Comparison of ENCODE assay signal across 32 cellular contexts in genomic region chr14:36820901-36821300, GRCh38.
"Had no signal": no experiment of that assay in that cellular context is flagged by ENCODE, and none has a peak within 500 bp of the region (broad histone marks: within the 10 kb centered on the region; RNA-seq: fewer than 3 reads in every experiment).

No MANE protein-coding gene starts in this region.

- H3K4me2 ChIP-seq: hepatocyte, neural progenitor cell, smooth muscle cell had no signal

- H3K9me3 ChIP-seq: gastroesophageal sphincter, psoas muscle, thyroid gland, upper lobe of left lung, vagina had no signal

- H3K79me2 ChIP-seq: hepatocyte, parathyroid adenoma had no signal

- H3K9ac ChIP-seq: neural progenitor cell, parathyroid adenoma had no signal

- H3K36me3 Mint-ChIP-seq: mesothelial cell of epicardium; naive thymus-derived CD8-positive, alpha-beta T cell; neural progenitor cell; stimulated activated memory B cell treated with anti-CD40 and anti-IgM and Interleukin-4, amounts not matched to agents 10 μg/mL and 1 μg/mL and 100 μg/mL, for 72 hours had no signal

- DNase-seq: activated CD4-positive, alpha-beta memory T cell treated with anti-CD3 and anti-CD28 coated beads, Interleukin-2, amount 10 ng/mL, durations not matched to agents 7 days and 5 days; activated CD4-positive, alpha-beta T cell treated with anti-CD3 and anti-CD28 coated beads for 1 hour; activated CD4-positive, alpha-beta T cell treated with anti-CD3 and anti-CD28 coated beads, Interleukin-2, amount 10 ng/mL, durations not matched to agents 7 days and 5 days; activated gamma-delta T cell treated with Interleukin-2 at 50 U/mL for 16 hours; activated naive CD4-positive, alpha-beta T cell treated with anti-CD3 and anti-CD28 coated beads, Interleukin-2, amount 50 U/mL, for 16 hours; activated T-cell treated with anti-CD3 and anti-CD28 coated beads, Interleukin-2, amount 50 U/mL, for 4 hours; amniotic stem cell; brain microvascular endothelial cell; central memory CD4-positive, alpha-beta T cell; endodermal cell; islet precursor cell; left cardiac atrium; left ventricle myocardium superior; naive thymus-derived CD8-positive, alpha-beta T cell; occipital lobe; psoas muscle; stimulated activated CD4-positive, alpha-beta T cell treated with anti-CD3 and anti-CD28 coated beads, Interleukin-1b, Interleukin-23, amount 100 ng/mL, for 48 hours; stimulated activated CD4-positive, alpha-beta T cell treated with anti-CD3 and anti-CD28 coated beads, Interleukin-4, amount 100 ng/mL, for 4 hours; stimulated activated CD8-positive, alpha-beta memory T cell treated with anti-CD3 and anti-CD28 coated beads, Interleukin-4, amount 100 ng/mL, for 48 hours; stimulated activated naive CD8-positive, alpha-beta T cell treated with anti-CD3 and anti-CD28 coated beads, Interleukin-15, amount 100 ng/mL, for 72 hours; thyroid gland; upper lobe of left lung had no signal

- H3K36me3 ChIP-seq: brain microvascular endothelial cell, gastroesophageal sphincter, neural progenitor cell, thyroid gland, upper lobe of left lung, vagina had no signal

- H3K27me3 Mint-ChIP-seq: activated CD4-positive, alpha-beta memory T cell treated with anti-CD3 and anti-CD28 coated beads, Interleukin-2, amount 10 ng/mL, durations not matched to agents 7 days and 5 days; activated CD4-positive, alpha-beta T cell treated with anti-CD3 and anti-CD28 coated beads, Interleukin-2, amount 10 ng/mL, durations not matched to agents 7 days and 5 days; activated T-helper 17 cell treated with anti-CD3 and anti-CD28 coated beads, Interleukin-2, amount 50 U/mL, for 72 hours; dendritic cell treated with granulocyte-macrophage colony-stimulating factor and Interleukin-4, amounts not matched to agents 40 ng/mL and 50 ng/mL, for 4 days; stimulated activated memory B cell treated with anti-CD40 and anti-IgM and Interleukin-4, amounts not matched to agents 10 μg/mL and 1 μg/mL and 100 μg/mL, for 72 hours; stimulated activated naive CD8-positive, alpha-beta T cell treated with anti-CD3 and anti-CD28 coated beads, Interleukin-15, amount 100 ng/mL, for 72 hours had no signal

- H3K4me3 ChIP-seq: gastroesophageal sphincter, hepatocyte, neural progenitor cell, psoas muscle, smooth muscle cell, thyroid gland, upper lobe of left lung, vagina had no signal

- ATAC-seq: activated T-cell treated with anti-CD3 and anti-CD28 coated beads, Interleukin-2, amount 50 U/mL, for 4 hours; activated T-helper 17 cell treated with anti-CD3 and anti-CD28 coated beads, Interleukin-2, amount 50 U/mL, for 72 hours; gastroesophageal sphincter; left cardiac atrium; left ventricle myocardium superior; naive thymus-derived CD8-positive, alpha-beta T cell; psoas muscle; stimulated activated memory B cell treated with anti-CD40 and anti-IgM and Interleukin-4, amounts not matched to agents 10 μg/mL and 1 μg/mL and 100 μg/mL, for 72 hours; stimulated activated naive CD8-positive, alpha-beta T cell treated with anti-CD3 and anti-CD28 coated beads, Interleukin-15, amount 100 ng/mL, for 72 hours had no signal

- H3K27ac ChIP-seq: brain microvascular endothelial cell, gastroesophageal sphincter, hepatocyte, neural progenitor cell, parathyroid adenoma, psoas muscle, thyroid gland, upper lobe of left lung, vagina had no signal

- H3K27ac Mint-ChIP-seq: activated CD4-positive, alpha-beta memory T cell treated with anti-CD3 and anti-CD28 coated beads, Interleukin-2, amount 10 ng/mL, durations not matched to agents 7 days and 5 days; activated CD4-positive, alpha-beta T cell treated with anti-CD3 and anti-CD28 coated beads, Interleukin-2, amount 10 ng/mL, durations not matched to agents 7 days and 5 days; activated T-helper 17 cell treated with anti-CD3 and anti-CD28 coated beads, Interleukin-2, amount 50 U/mL, for 72 hours; dendritic cell treated with granulocyte-macrophage colony-stimulating factor and Interleukin-4, amounts not matched to agents 40 ng/mL and 50 ng/mL, for 4 days; endodermal cell; mesothelial cell of epicardium; naive thymus-derived CD8-positive, alpha-beta T cell; neural progenitor cell; stimulated activated memory B cell treated with anti-CD40 and anti-IgM and Interleukin-4, amounts not matched to agents 10 μg/mL and 1 μg/mL and 100 μg/mL, for 72 hours; stimulated activated naive CD8-positive, alpha-beta T cell treated with anti-CD3 and anti-CD28 coated beads, Interleukin-15, amount 100 ng/mL, for 72 hours had no signal

- H3K27me3 ChIP-seq: brain microvascular endothelial cell, gastroesophageal sphincter, neural progenitor cell, thyroid gland, upper lobe of left lung, vagina had no signal

- H2AFZ ChIP-seq: hepatocyte, neural progenitor cell, parathyroid adenoma had no signal

- H3K4me1 Mint-ChIP-seq: activated CD4-positive, alpha-beta memory T cell treated with anti-CD3 and anti-CD28 coated beads, Interleukin-2, amount 10 ng/mL, durations not matched to agents 7 days and 5 days; activated CD4-positive, alpha-beta T cell treated with anti-CD3 and anti-CD28 coated beads, Interleukin-2, amount 10 ng/mL, durations not matched to agents 7 days and 5 days; activated T-helper 17 cell treated with anti-CD3 and anti-CD28 coated beads, Interleukin-2, amount 50 U/mL, for 72 hours; naive thymus-derived CD8-positive, alpha-beta T cell; stimulated activated memory B cell treated with anti-CD40 and anti-IgM and Interleukin-4, amounts not matched to agents 10 μg/mL and 1 μg/mL and 100 μg/mL, for 72 hours; stimulated activated naive CD8-positive, alpha-beta T cell treated with anti-CD3 and anti-CD28 coated beads, Interleukin-15, amount 100 ng/mL, for 72 hours had no signal

- H3K4me1 ChIP-seq: gastroesophageal sphincter, parathyroid adenoma, psoas muscle, upper lobe of left lung, vagina had no signal

- H3K4me3 Mint-ChIP-seq: activated CD4-positive, alpha-beta memory T cell treated with anti-CD3 and anti-CD28 coated beads, Interleukin-2, amount 10 ng/mL, durations not matched to agents 7 days and 5 days; activated CD4-positive, alpha-beta T cell treated with anti-CD3 and anti-CD28 coated beads, Interleukin-2, amount 10 ng/mL, durations not matched to agents 7 days and 5 days; activated T-cell treated with anti-CD3 and anti-CD28 coated beads, Interleukin-2, amount 50 U/mL, for 4 hours; activated T-helper 17 cell treated with anti-CD3 and anti-CD28 coated beads, Interleukin-2, amount 50 U/mL, for 72 hours; dendritic cell treated with granulocyte-macrophage colony-stimulating factor and Interleukin-4, amounts not matched to agents 40 ng/mL and 50 ng/mL, for 4 days; endodermal cell; mesothelial cell of epicardium; naive thymus-derived CD8-positive, alpha-beta T cell; neural progenitor cell; stimulated activated memory B cell treated with anti-CD40 and anti-IgM and Interleukin-4, amounts not matched to agents 10 μg/mL and 1 μg/mL and 100 μg/mL, for 72 hours; stimulated activated naive CD8-positive, alpha-beta T cell treated with anti-CD3 and anti-CD28 coated beads, Interleukin-15, amount 100 ng/mL, for 72 hours had no signal

- H3K9me3 Mint-ChIP-seq: activated CD4-positive, alpha-beta memory T cell treated with anti-CD3 and anti-CD28 coated beads, Interleukin-2, amount 10 ng/mL, durations not matched to agents 7 days and 5 days; activated CD4-positive, alpha-beta T cell treated with anti-CD3 and anti-CD28 coated beads, Interleukin-2, amount 10 ng/mL, durations not matched to agents 7 days and 5 days; activated T-cell treated with anti-CD3 and anti-CD28 coated beads, Interleukin-2, amount 50 U/mL, for 4 hours; activated T-helper 17 cell treated with anti-CD3 and anti-CD28 coated beads, Interleukin-2, amount 50 U/mL, for 72 hours; dendritic cell treated with granulocyte-macrophage colony-stimulating factor and Interleukin-4, amounts not matched to agents 40 ng/mL and 50 ng/mL, for 4 days; endodermal cell; mesothelial cell of epicardium; neural progenitor cell had no signal
